ENCODE assay signal across 9 cellular contexts in the genomic region with DNA sequence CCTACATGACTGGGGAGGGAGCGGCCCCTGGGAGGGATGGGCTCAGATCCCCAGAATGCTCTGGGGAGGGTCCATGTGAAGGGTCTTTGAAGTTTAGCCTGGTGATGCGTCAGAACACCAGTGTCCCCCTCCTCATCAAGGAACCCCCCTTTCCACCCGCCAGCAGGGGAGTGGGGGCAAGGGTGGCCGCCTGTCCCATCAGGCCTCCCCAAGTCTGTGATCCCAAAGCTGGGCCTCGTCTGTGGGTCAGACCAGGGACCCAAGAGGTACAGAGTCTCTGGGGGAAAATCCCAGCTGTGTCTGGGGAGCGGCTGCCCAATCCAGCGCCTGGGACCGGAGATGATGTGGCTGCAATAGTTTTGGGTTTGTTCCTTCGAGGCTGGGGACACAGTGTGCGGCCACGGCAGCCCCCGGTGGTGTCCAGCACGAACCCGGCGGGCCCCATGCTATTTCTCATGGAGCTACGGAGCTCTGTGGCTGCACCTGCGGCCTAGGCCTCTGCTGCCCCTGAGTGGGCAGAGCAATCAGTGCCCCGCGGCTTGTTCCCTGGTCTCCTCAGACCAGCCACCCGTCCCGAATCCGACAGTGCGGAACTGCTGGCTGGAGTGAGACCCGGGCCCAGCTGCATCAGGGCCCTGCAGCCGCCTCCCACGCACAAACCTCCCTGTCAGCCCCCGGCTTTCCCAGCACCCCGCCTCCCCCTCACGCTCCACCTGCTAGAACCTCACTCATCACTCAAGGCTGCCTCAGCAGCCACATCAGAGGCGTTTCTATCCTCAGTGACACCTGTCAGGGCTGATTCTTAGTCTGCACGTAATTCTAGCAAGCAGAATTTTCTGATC. TPM values are rescaled to one million over a fixed set of nuclear protein-coding genes. Genes with fewer than 3 reads are reported as not detected.
DNase-seq lines count a peak whose midpoint lies in the region; ATAC-seq and TF ChIP-seq lines count a peak whose summit lies in the region.
"Had no signal": no experiment of that assay in that cellular context is flagged by ENCODE, and none has a peak within 500 bp of the region (broad histone marks: within the 10 kb centered on the region; RNA-seq: fewer than 3 reads in every experiment).

No MANE protein-coding gene starts in this region.

- H3K4me2 ChIP-seq in GM23248 (ENCODE audit: unreplicated experiment), result no peak overlapping the region

- no peaks in the 10 kb centered on the region for H3F3A ChIP-seq in GM23248 (ENCODE audit: insufficient read depth)

- no peak overlapping the region for H2AFZ ChIP-seq in GM23248

- no peaks in the 10 kb centered on the region for H3K27me3 ChIP-seq in GM23248 (replicated peaks; ENCODE audit: insufficient read depth)

- in situ Hi-C loops in GM13976 (cut with MboI; ENCODE audit: low sequenced_read_pairs, unreplicated experiment) (no loop called here), GM23248 (cut with MboI) (no loop called here)

- no peak overlapping the region for H3K9ac ChIP-seq in GM23248

- no peaks in the 10 kb centered on the region for H4K20me1 ChIP-seq in GM23248 (ENCODE audit: insufficient read depth)

- no peaks in the 10 kb centered on the region for H3K36me3 Mint-ChIP-seq in activated naive CD4-positive, alpha-beta T cell treated with anti-CD3 and anti-CD28 coated beads, Interleukin-2, amount 50 U/mL, for 72 hours

- TF ChIP-seq CTCF in GM13976 (IDR thresholded peaks at IDR 0.05; ENCODE audit: borderline replicate concordance, control extremely low read depth, extremely low read depth, insufficient read depth, missing control alignments) (no peak), lower leg skin (IDR thresholded peaks at IDR 0.05) (no peak)

- ATAC-seq in activated naive CD4-positive, alpha-beta T cell treated with anti-CD3 and anti-CD28 coated beads, Interleukin-2, amount 50 U/mL, for 72 hours, result peak; percentile 87
- ATAC-seq in GM21390 (IDR thresholded peaks at IDR 0.05; ENCODE audit: unreplicated experiment), result no peak

- no peaks in the 10 kb centered on the region for H3K9me3 ChIP-seq in GM23248 (ENCODE audit: low read depth)

- H3K27ac ChIP-seq in GM23248, result no peak overlapping the region

- no peaks in the 10 kb centered on the region for H3K4me1 ChIP-seq in GM23248 (ENCODE audit: insufficient read depth)

- no peak for TF ChIP-seq POLR2A in lower leg skin (IDR thresholded peaks at IDR 0.05)

- WGBS in GM23248 (ENCODE audit: low coverage in 1 of 2, low lambda C conversion rate in 2 of 2, missing lambda C conversion rate in 2 of 2), 2 experiments, result 65% methylated on average over 28 to 31 of the region's 31 CpGs
- WGBS in lower leg skin, 2 donors, result 76 to 77% methylated on average over 20 to 29 of the region's 31 CpGs

- H3K36me3 ChIP-seq in GM23248 (ENCODE audit: low read depth), result no peaks in the 10 kb centered on the region

- H3K4me3 ChIP-seq in GM23248 (no peak overlapping the region), lower leg skin (ENCODE audit: low read depth, poor library complexity, severe bottlenecking) (no peak overlapping the region)

- H3K79me2 ChIP-seq in GM23248 (ENCODE audit: insufficient read depth), result no peaks in the 10 kb centered on the region

- intact Hi-C loops in lower leg skin (cut with DNase I; ENCODE audit: low total_unique reads), result no loop called here

- no peaks in the 10 kb centered on the region for H3K9me2 ChIP-seq in GM23248 (ENCODE audit: insufficient read depth)

- no peaks in the 10 kb centered on the region for H3K9me3 Mint-ChIP-seq in activated naive CD4-positive, alpha-beta T cell treated with anti-CD3 and anti-CD28 coated beads, Interleukin-2, amount 50 U/mL, for 72 hours

- H3K27ac Mint-ChIP-seq in activated naive CD4-positive, alpha-beta T cell treated with anti-CD3 and anti-CD28 coated beads, Interleukin-2, amount 50 U/mL, for 72 hours, result no peak overlapping the region

- DNase-seq in GM13976 (ENCODE audit: low spot score), result peak; percentile 73
- peak; percentile 45 for DNase-seq in NCI-H69 (lab: John Stamatoyannopoulos, UW)
- DNase-seq in activated naive CD4-positive, alpha-beta T cell treated with anti-CD3 and anti-CD28 coated beads, Interleukin-2, amount 50 U/mL, for 72 hours (ENCODE audit: low spot score in 2 of 2), result no peak
- peak; percentile 56 for DNase-seq in stimulated activated CD4-positive, alpha-beta T cell treated with anti-CD3 and anti-CD28 coated beads, Interleukin-12 subunit alpha, Interleukin-12 subunit beta, amount 100 ng/mL, for 4 hours
- DNase-seq in GM23248, result no peak
- no peak for DNase-seq in lower leg skin (ENCODE audit: low spot score in 2 of 2)
- no peak for DNase-seq in superior temporal gyrus (ENCODE audit: extremely low spot score)
- DNase-seq: KG1 had no signal

RNA-seq across cellular contexts. Expression of gene SARDH, which starts 29.2 kb away (rescaled TPM):
- 1 to 10 TPM; 3.5 to 7.5 TPM for total RNA-seq in activated naive CD4-positive, alpha-beta T cell treated with anti-CD3 and anti-CD28 coated beads, Interleukin-2, amount 50 U/mL, for 72 hours
- total RNA-seq in GM23248 (2014; rRNA removed; shearing (Covaris generic)), result 0.89 and 2.4 TPM in 2 replicates
- polyA plus RNA-seq in GM23248 (2016; fragmentation: Nextera tagmentation; extraction: Ambion mirVana), result 0.16 and 0.30 TPM in 2 replicates
- total RNA-seq in lower leg skin, result under 1 TPM in 2 of 4 donors, not detected in 2; 0.10 to 0.29 TPM

Comparison
In these comparisons a context has a peak if more than half of its experiments do, and no peak if none do; other contexts are left out.
1. DNase-seq: peak in GM13976 (single experiment), NCI-H69 (single experiment) and stimulated activated CD4-positive, alpha-beta T cell treated with anti-CD3 and anti-CD28 coated beads, Interleukin-12 subunit alpha, Interleukin-12 subunit beta, amount 100 ng/mL, for 4 hours (single experiment); none in activated naive CD4-positive, alpha-beta T cell treated with anti-CD3 and anti-CD28 coated beads, Interleukin-2, amount 50 U/mL, for 72 hours (0 of 2), GM23248 (single experiment), lower leg skin (0 of 2) and superior temporal gyrus (single experiment).